19 cellular contexts compared by ENCODE assay signal in the genomic region with DNA sequence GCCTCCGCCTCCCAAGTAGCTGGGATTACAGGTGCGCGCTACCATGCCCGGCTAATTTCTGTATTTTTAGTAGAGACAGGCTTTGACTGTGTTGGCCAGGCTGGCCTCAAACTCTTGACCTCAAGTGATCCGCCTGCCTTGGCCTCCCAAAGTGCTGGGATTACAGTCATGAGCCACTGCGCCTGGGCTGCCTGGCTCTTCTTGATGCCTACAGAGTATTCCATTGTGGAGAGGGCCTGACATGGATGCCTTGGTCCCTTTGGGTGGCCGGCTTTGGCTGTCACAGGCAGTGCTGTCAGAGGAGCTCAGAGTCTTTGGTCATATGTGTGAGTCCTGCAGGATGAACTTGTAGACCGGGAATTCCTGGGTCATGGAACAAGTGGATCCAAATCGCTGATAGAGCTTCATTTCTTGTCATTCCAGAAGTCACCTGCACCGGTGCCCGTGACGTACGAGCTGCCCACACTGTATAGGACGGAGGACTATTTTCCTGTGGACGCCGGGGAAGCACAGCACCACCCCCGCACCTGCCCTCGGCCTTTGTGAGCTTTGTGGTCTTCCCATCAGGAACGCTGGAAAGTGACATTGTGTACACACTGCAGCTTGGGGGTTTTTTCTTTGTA.
"Had no signal": no experiment of that assay in that cellular context is flagged by ENCODE, and none has a peak within 500 bp of the region (broad histone marks: within the 10 kb centered on the region; RNA-seq: fewer than 3 reads in every experiment).

No MANE protein-coding gene starts in this region.

- H3K9me3 ChIP-seq: gastrocnemius medialis, heart right ventricle, right atrium auricular region, testis, tibial nerve had no signal

- H3K27me3 Mint-ChIP-seq: natural killer cell treated with Interleukin-12 subunit alpha and Interleukin-12 subunit beta and Interleukin-15 and Interleukin-18, amount 100 ng/mL, for 72 hours; stimulated activated naive B cell treated with anti-CD40 and anti-IgM and Interleukin-4, amounts not matched to agents 10 μg/mL and 1 μg/mL and 100 μg/mL, for 72 hours; stimulated activated naive CD8-positive, alpha-beta T cell treated with anti-CD3 and anti-CD28 coated beads, Interleukin-15, amount 100 ng/mL, for 72 hours had no signal

- H3K36me3 ChIP-seq: gastrocnemius medialis, heart right ventricle, right atrium auricular region had no signal

- H3K36me3 Mint-ChIP-seq: natural killer cell treated with Interleukin-12 subunit alpha and Interleukin-12 subunit beta and Interleukin-15 and Interleukin-18, amount 100 ng/mL, for 72 hours had no signal

- DNase-seq: central memory CD4-positive, alpha-beta T cell; cortex of kidney; effector CD8-positive, alpha-beta T cell; gastrocnemius medialis; heart right ventricle; hypothalamus; kidney glomerular epithelial cell; stimulated activated CD4-positive, alpha-beta T cell treated with anti-CD3 and anti-CD28 coated beads, Interleukin-15, amount 100 ng/mL, for 24 hours; stimulated activated CD4-positive, alpha-beta T cell treated with anti-CD3 and anti-CD28 coated beads, Interleukin-1b, Interleukin-23, amount 100 ng/mL, for 48 hours; stimulated activated CD4-positive, alpha-beta T cell treated with anti-CD3 and anti-CD28 coated beads, Interleukin-4, amount 100 ng/mL, for 24 hours; stimulated activated naive B cell treated with anti-CD40 and anti-IgM and Interleukin-4, amounts not matched to agents 10 μg/mL and 1 μg/mL and 100 μg/mL, for 72 hours; stimulated activated naive CD8-positive, alpha-beta T cell treated with anti-CD3 and anti-CD28 coated beads, Interleukin-15, amount 100 ng/mL, for 72 hours; testis had no signal

- H3K4me1 ChIP-seq: gastrocnemius medialis, heart right ventricle, right atrium auricular region, tibial nerve had no signal

- H3K27ac ChIP-seq: dorsolateral prefrontal cortex, gastrocnemius medialis, heart right ventricle, right atrium auricular region, testis, tibial nerve had no signal

- H3K9me3 Mint-ChIP-seq: mesothelial cell of epicardium; natural killer cell treated with Interleukin-12 subunit alpha and Interleukin-12 subunit beta and Interleukin-15 and Interleukin-18, amount 100 ng/mL, for 72 hours; stimulated activated naive B cell treated with anti-CD40 and anti-IgM and Interleukin-4, amounts not matched to agents 10 μg/mL and 1 μg/mL and 100 μg/mL, for 72 hours; stimulated activated naive CD8-positive, alpha-beta T cell treated with anti-CD3 and anti-CD28 coated beads, Interleukin-15, amount 100 ng/mL, for 72 hours had no signal

- ATAC-seq: esophagus mucosa; gastrocnemius medialis; heart right ventricle; natural killer cell treated with Interleukin-12 subunit alpha and Interleukin-12 subunit beta and Interleukin-15 and Interleukin-18, amount 100 ng/mL, for 72 hours; stimulated activated naive B cell treated with anti-CD40 and anti-IgM and Interleukin-4, amounts not matched to agents 10 μg/mL and 1 μg/mL and 100 μg/mL, for 72 hours; stimulated activated naive CD8-positive, alpha-beta T cell treated with anti-CD3 and anti-CD28 coated beads, Interleukin-15, amount 100 ng/mL, for 72 hours had no signal

- H3K27me3 ChIP-seq: dorsolateral prefrontal cortex, gastrocnemius medialis, heart right ventricle, right atrium auricular region, testis, tibial nerve had no signal

- H3K4me3 Mint-ChIP-seq: mesothelial cell of epicardium; natural killer cell treated with Interleukin-12 subunit alpha and Interleukin-12 subunit beta and Interleukin-15 and Interleukin-18, amount 100 ng/mL, for 72 hours; stimulated activated naive B cell treated with anti-CD40 and anti-IgM and Interleukin-4, amounts not matched to agents 10 μg/mL and 1 μg/mL and 100 μg/mL, for 72 hours; stimulated activated naive CD8-positive, alpha-beta T cell treated with anti-CD3 and anti-CD28 coated beads, Interleukin-15, amount 100 ng/mL, for 72 hours had no signal

- H3K4me3 ChIP-seq: dorsolateral prefrontal cortex, gastrocnemius medialis, heart right ventricle, right atrium auricular region, testis, tibial nerve had no signal

- H3K27ac Mint-ChIP-seq: mesothelial cell of epicardium; natural killer cell treated with Interleukin-12 subunit alpha and Interleukin-12 subunit beta and Interleukin-15 and Interleukin-18, amount 100 ng/mL, for 72 hours; stimulated activated naive CD8-positive, alpha-beta T cell treated with anti-CD3 and anti-CD28 coated beads, Interleukin-15, amount 100 ng/mL, for 72 hours had no signal
